In the genomic region with DNA sequence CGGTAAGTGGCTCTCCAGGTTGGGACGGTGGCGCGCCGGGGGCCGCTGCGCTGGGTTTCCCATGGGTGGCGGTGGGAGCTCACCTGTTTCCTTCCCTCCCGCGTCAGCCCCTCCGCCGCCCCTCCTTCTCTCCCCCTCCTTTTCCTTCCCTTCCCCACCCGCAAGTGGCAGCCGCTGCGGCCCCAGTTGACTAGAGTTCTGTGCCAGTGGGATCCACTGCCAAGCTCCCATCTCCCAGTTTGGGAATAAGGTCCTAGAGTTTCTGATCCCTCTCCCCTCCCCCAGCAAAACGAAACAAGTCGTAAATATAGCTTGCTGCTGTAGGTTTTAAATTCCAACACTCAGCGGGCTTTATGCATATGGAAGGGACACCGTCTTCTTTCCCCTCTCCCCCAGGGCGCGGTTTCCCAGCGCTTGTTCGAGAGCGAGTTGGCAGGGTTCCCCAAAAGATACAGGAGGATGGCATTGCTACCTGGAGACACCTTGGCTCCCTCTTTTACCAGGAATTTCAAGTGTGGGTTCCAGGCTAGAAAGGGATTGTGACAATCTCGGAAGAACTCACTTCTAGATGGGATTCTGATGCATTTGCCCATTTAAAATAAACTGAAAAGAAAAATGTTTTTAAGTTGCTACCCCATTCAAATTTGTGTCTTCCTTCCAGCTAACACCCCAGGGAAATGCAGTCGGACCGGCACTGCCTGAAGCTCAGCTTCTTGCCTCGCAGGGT, we compare ENCODE assay signal across 9 cellular contexts. TPM values are rescaled to one million over a fixed set of nuclear protein-coding genes. Genes with fewer than 3 reads are reported as not detected.
A peak's percentile ranks its signal among the peaks of the same experiment; 100 is the strongest.
DNase-seq lines count a peak whose midpoint lies in the region; ATAC-seq and TF ChIP-seq lines count a peak whose summit lies in the region.
"Had no signal": no experiment of that assay in that cellular context is flagged by ENCODE, and none has a peak within 500 bp of the region (broad histone marks: within the 10 kb centered on the region; RNA-seq: fewer than 3 reads in every experiment).

No MANE protein-coding gene starts in this region.

- peak overlapping the region; percentile 44 to 59 for H3K4me3 ChIP-seq in SK-N-SH (ENCODE audit: low read depth in 2 of 2, low read length in 1 of 2)
- H3K4me3 ChIP-seq in cardiac fibroblast (replicated peaks in 1 of 2; ENCODE audit: low read depth in 2 of 2, low read length in 2 of 2) = peak overlapping the region; percentile 60 to 68
- peak overlapping the region; percentile 29 for H3K4me3 ChIP-seq in lower leg skin (ENCODE audit: low read depth, poor library complexity, severe bottlenecking)
- peak overlapping the region; percentile 40 to 59 (median 46) for H3K4me3 ChIP-seq in tibial nerve

- peak overlapping the region; percentile 89 for H3K4me2 ChIP-seq in SK-N-SH
- H3K4me2 ChIP-seq: BLaER1 treated with 17β-estradiol and CSF1 and Interleukin-3, amounts not matched to agents 10 nM and 100 nM had no signal

- intact Hi-C loops in lower leg skin (cut with DNase I; ENCODE audit: low total_unique reads) = no loop called here

- no peak for TF ChIP-seq POLR2A in lower leg skin (IDR thresholded peaks at IDR 0.05)
- no peak for TF ChIP-seq POLR2A in tibial nerve (IDR thresholded peaks at IDR 0.05)

- TF ChIP-seq RAD21 in SK-N-SH (IDR thresholded peaks at IDR 0.05; ENCODE audit: low read length) = no peak

- H3K9me3 ChIP-seq in SK-N-SH (no peaks in the 10 kb centered on the region), tibial nerve (no peaks in the 10 kb centered on the region)

- no peaks in the 10 kb centered on the region for H3K79me2 ChIP-seq in SK-N-SH (ENCODE audit: insufficient read depth)

- H3K4me1 ChIP-seq in SK-N-SH (ENCODE audit: control insufficient read depth in 1 of 2, insufficient read depth in 2 of 2, low read depth in 1 of 2, low read length in 1 of 2) (peaks cover 0 to 3% of the 10 kb centered on the region in 2 experiments; a peak in 2 of 4 replicates), tibial nerve (peaks cover 0 to 29% (median 6%) of the 10 kb centered on the region in 4 donors)
- H3K4me1 ChIP-seq: BLaER1 treated with 17β-estradiol and CSF1 and Interleukin-3, amounts not matched to agents 10 nM and 100 nM had no signal

- 0 out of 2 replicates have a peak overlapping the region, but pooled peaks have one; percentile 82 for H2AFZ ChIP-seq in SK-N-SH (ENCODE audit: low read depth)

- H3K36me3 ChIP-seq in SK-N-SH (replicated peaks in 1 of 2; ENCODE audit: control insufficient read depth in 1 of 2, insufficient read depth in 2 of 2, low read length in 1 of 2) (no peaks in the 10 kb centered on the region), tibial nerve (no peaks in the 10 kb centered on the region)

- CTCF ChIA-PET in SK-N-SH (lab: Yijun Ruan, JAX) = no interaction called here

- DNase-seq in SK-N-SH (peak; percentile 16), cardiac fibroblast (ENCODE audit: low read depth in 2 of 2) (peak; percentile 14 to 27), lower leg skin (ENCODE audit: low spot score in 2 of 2) (peak; percentile 19 to 85), tibial nerve (ENCODE audit: low spot score in 2 of 2) (no peak), activated gamma-delta T cell (lab: John Stamatoyannopoulos, UW) (no peak), RPMI8226 (no peak), AG08396 (ENCODE audit: low spot score) (no peak)

- H4K20me1 ChIP-seq in SK-N-SH (ENCODE audit: insufficient read depth) = no peaks in the 10 kb centered on the region
- H4K20me1 ChIP-seq: BLaER1 treated with 17β-estradiol and CSF1 and Interleukin-3, amounts not matched to agents 10 nM and 100 nM had no signal

- H3K9ac ChIP-seq in SK-N-SH = no peak overlapping the region
- H3K9ac ChIP-seq: BLaER1 treated with 17β-estradiol and CSF1 and Interleukin-3, amounts not matched to agents 10 nM and 100 nM had no signal

- ATAC-seq in SK-N-SH treated with all-trans-retinoic acid at 6 μM for 48 hours = no peak; the same call in 2 of the 3 replicates

- H3K27me3 ChIP-seq in SK-N-SH (ENCODE audit: insufficient read depth) (peaks cover 46% of the 10 kb centered on the region), tibial nerve (peaks cover 0 to 8% of the 10 kb centered on the region in 2 donors)

- TF ChIP-seq CTCF in SK-N-SH (IDR thresholded peaks at IDR 0.05) = no peak
- TF ChIP-seq CTCF in cardiac fibroblast (IDR thresholded peaks at IDR 0.05; ENCODE audit: low read depth, low read length) = no peak
- TF ChIP-seq CTCF in lower leg skin (IDR thresholded peaks at IDR 0.05) = no peak
- TF ChIP-seq CTCF in tibial nerve (IDR thresholded peaks at IDR 0.05) = no peak

- POLR2A ChIA-PET in SK-N-SH (lab: Yijun Ruan, JAX) = no interaction called here

- TF ChIP-seq EP300 in SK-N-SH (IDR thresholded peaks at IDR 0.05; ENCODE audit: borderline replicate concordance in 1 of 2, low read depth in 1 of 2, low read length in 1 of 2) (no peak), tibial nerve (IDR thresholded peaks at IDR 0.05) (no peak)

- H3K9me2 ChIP-seq in SK-N-SH = no peaks in the 10 kb centered on the region

- WGBS in SK-N-SH (ENCODE audit: low lambda C conversion rate) = 8% methylated on average over 27 of the region's 28 CpGs
- 1 to 3% methylated on average over 28 of the region's 28 CpGs for WGBS in lower leg skin, 2 donors
- 0 to 2% methylated on average over 28 of the region's 28 CpGs for WGBS in tibial nerve, 2 donors

- H3K27ac ChIP-seq in SK-N-SH (ENCODE audit: low read depth in 2 of 2, low read length in 1 of 2) = no peak overlapping the region; a peak in 1 of 4 replicates
- H3K27ac ChIP-seq in tibial nerve = peak overlapping the region in 1 of 4 donors; percentile 68
- H3K27ac ChIP-seq: BLaER1 treated with 17β-estradiol and CSF1 and Interleukin-3, amounts not matched to agents 10 nM and 100 nM had no signal

- H3F3A ChIP-seq in SK-N-SH (replicated peaks; ENCODE audit: insufficient read depth) = no peaks in the 10 kb centered on the region

TF ChIP-seq in SK-N-SH, 30 proteins besides CTCF, POLR2A, EP300 and RAD21:
- no peak for TF ChIP-seq FOSL2 (IDR thresholded peaks at IDR 0.05; ENCODE audit: borderline replicate concordance, low read depth)
- TF ChIP-seq, protein P1, sequence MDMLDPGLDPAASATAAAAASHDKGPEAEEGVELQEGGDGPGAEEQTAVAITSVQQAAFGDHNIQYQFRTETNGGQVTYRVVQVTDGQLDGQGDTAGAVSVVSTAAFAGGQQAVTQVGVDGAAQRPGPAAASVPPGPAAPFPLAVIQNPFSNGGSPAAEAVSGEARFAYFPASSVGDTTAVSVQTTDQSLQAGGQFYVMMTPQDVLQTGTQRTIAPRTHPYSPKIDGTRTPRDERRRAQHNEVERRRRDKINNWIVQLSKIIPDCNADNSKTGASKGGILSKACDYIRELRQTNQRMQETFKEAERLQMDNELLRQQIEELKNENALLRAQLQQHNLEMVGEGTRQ (IDR thresholded peaks at IDR 0.05; ENCODE audit: borderline replicate concordance, low read depth, low read length) = no peak
- no peak for TF ChIP-seq FOXJ3 (CRISPR knock-in tag; IDR thresholded peaks at IDR 0.05)
- TF ChIP-seq TEAD4 (IDR thresholded peaks at IDR 0.05; ENCODE audit: borderline replicate concordance, insufficient read depth) = no peak

TF ChIP-seq in SK-N-SH treated with all-trans-retinoic acid at 6 μM for 48 hours, 23 proteins besides CTCF, POLR2A, EP300 and RAD21 (continues in another document):
- TF ChIP-seq ZNF565 (CRISPR knock-in tag; conservative IDR thresholded peaks at IDR 0.05; ENCODE audit: low read depth) = no peak
- TF ChIP-seq, protein P2, sequence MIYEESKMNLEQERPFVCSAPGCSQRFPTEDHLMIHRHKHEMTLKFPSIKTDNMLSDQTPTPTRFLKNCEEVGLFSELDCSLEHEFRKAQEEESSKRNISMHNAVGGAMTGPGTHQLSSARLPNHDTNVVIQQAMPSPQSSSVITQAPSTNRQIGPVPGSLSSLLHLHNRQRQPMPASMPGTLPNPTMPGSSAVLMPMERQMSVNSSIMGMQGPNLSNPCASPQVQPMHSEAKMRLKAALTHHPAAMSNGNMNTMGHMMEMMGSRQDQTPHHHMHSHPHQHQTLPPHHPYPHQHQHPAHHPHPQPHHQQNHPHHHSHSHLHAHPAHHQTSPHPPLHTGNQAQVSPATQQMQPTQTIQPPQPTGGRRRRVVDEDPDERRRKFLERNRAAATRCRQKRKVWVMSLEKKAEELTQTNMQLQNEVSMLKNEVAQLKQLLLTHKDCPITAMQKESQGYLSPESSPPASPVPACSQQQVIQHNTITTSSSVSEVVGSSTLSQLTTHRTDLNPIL (CRISPR knock-in tag; IDR thresholded peaks at IDR 0.05; ENCODE audit: low read depth) = no peak
- TF ChIP-seq, protein P3, sequence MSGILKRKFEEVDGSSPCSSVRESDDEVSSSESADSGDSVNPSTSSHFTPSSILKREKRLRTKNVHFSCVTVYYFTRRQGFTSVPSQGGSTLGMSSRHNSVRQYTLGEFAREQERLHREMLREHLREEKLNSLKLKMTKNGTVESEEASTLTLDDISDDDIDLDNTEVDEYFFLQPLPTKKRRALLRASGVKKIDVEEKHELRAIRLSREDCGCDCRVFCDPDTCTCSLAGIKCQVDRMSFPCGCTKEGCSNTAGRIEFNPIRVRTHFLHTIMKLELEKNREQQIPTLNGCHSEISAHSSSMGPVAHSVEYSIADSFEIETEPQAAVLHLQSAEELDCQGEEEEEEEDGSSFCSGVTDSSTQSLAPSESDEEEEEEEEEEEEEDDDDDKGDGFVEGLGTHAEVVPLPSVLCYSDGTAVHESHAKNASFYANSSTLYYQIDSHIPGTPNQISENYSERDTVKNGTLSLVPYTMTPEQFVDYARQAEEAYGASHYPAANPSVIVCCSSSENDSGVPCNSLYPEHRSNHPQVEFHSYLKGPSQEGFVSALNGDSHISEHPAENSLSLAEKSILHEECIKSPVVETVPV (CRISPR knock-in tag; IDR thresholded peaks at IDR 0.05) = no peak
- no peak for TF ChIP-seq BACH2 (CRISPR knock-in tag; IDR thresholded peaks at IDR 0.05; ENCODE audit: borderline replicate concordance)
- no peak for TF ChIP-seq ISL1 (CRISPR knock-in tag; IDR thresholded peaks at IDR 0.05)

RNA-seq across cellular contexts. Expression of a gene that starts 1.2 kb away (rescaled TPM):
- 0.07 and 0.11 TPM in 2 replicates for polyA plus RNA-seq in SK-N-SH (2012; rRNA removed)
- polyA plus RNA-seq in SK-N-SH (2012; cell fraction: cytosol; rRNA removed) = 0.08 and 0.17 TPM in 2 replicates
- polyA plus RNA-seq in SK-N-SH (2012; cell fraction: nucleus; rRNA removed) = 0.04 and 0.10 TPM in 2 replicates
- 10 to 100 TPM in 1 of 4 donors, 1 to 10 TPM in 3; 1.8 to 10.5 (median 4.7) TPM for total RNA-seq in lower leg skin
- 10 to 100 TPM in 1 of 4 donors, 1 to 10 TPM in 3; 4.2 to 20.4 (median 8.4) TPM for total RNA-seq in tibial nerve

Comparison
In these comparisons a context has a peak if more than half of its experiments do, and no peak if none do; other contexts are left out.
1. DNase-seq: peak in SK-N-SH (single experiment), cardiac fibroblast (2 of 2) and lower leg skin (2 of 2); none in tibial nerve (0 of 2), activated gamma-delta T cell (single experiment), RPMI8226 (single experiment) and AG08396 (single experiment).
2. Peak in every context shown above with its lines, with median percentiles within 50 percentile points of each other: H3K4me3 ChIP-seq.